ENCODE assay signal across 2 cellular contexts in genomic region chr2:174859563-174860169, GRCh38.
A peak's percentile ranks its signal among the peaks of the same experiment; 100 is the strongest.
TF ChIP-seq lines count a peak whose summit lies in the region.

No MANE protein-coding gene starts in this region.

TF ChIP-seq in HEK293, 187 proteins besides CTCF, POLR2A, EP300 and RAD21 (continued from another document):
- no peak for TF ChIP-seq ZNF513 (tag by site-specific recombination; IDR thresholded peaks at IDR 0.05)
- TF ChIP-seq TCF7L2 (IDR thresholded peaks at IDR 0.05; ENCODE audit: borderline replicate concordance, low read depth, low read length), result peak; percentile 39; the same call in 1 of the 2 replicates
- TF ChIP-seq FEZF1 (tag by site-specific recombination; IDR thresholded peaks at IDR 0.05), result peak; percentile 74
- TF ChIP-seq PRDM6 (tag by site-specific recombination; IDR thresholded peaks at IDR 0.05), result peak; percentile 76
- TF ChIP-seq ZBTB26 (tag by site-specific recombination; optimal IDR thresholded peaks at IDR 0.05), result no peak
- TF ChIP-seq ZNF843 (tag by site-specific recombination; IDR thresholded peaks at IDR 0.05), result 0 out of 2 replicates have a peak, but pooled peaks have one; percentile 41
- no peak for TF ChIP-seq ZNF169 (tag by site-specific recombination; IDR thresholded peaks at IDR 0.05)
- no peak for TF ChIP-seq BCL6B (tag by site-specific recombination; IDR thresholded peaks at IDR 0.05)

TF ChIP-seq in WTC11, 78 proteins besides CTCF, POLR2A, EP300 and RAD21 (continued from another document):
- TF ChIP-seq ATF6 (CRISPR knock-in tag; IDR thresholded peaks at IDR 0.05), result no peak
- TF ChIP-seq ZNF532 (CRISPR knock-in tag; IDR thresholded peaks at IDR 0.05; ENCODE audit: borderline replicate concordance), result no peak
- TF ChIP-seq NFYB (CRISPR knock-in tag; conservative IDR thresholded peaks at IDR 0.05; ENCODE audit: low read depth), result no peak
- TF ChIP-seq HMGA2 (CRISPR knock-in tag; IDR thresholded peaks at IDR 0.05), result no peak
- TF ChIP-seq ARID4B (CRISPR knock-in tag; IDR thresholded peaks at IDR 0.05; ENCODE audit: borderline replicate concordance), result no peak
- no peak for TF ChIP-seq CREB1 (CRISPR knock-in tag; IDR thresholded peaks at IDR 0.05)
- TF ChIP-seq CREM (CRISPR knock-in tag; IDR thresholded peaks at IDR 0.05), result no peak
- TF ChIP-seq PREB (CRISPR knock-in tag; IDR thresholded peaks at IDR 0.05; ENCODE audit: borderline replicate concordance), result no peak
- no peak for TF ChIP-seq GRHL2 (CRISPR knock-in tag; IDR thresholded peaks at IDR 0.05; ENCODE audit: insufficient replicate concordance, severe bottlenecking)
- no peak for TF ChIP-seq JAZF1 (CRISPR knock-in tag; IDR thresholded peaks at IDR 0.05)
- TF ChIP-seq ZNF281 (CRISPR knock-in tag; IDR thresholded peaks at IDR 0.05), result no peak
- no peak for TF ChIP-seq TP53 (CRISPR knock-in tag; IDR thresholded peaks at IDR 0.05)
- no peak for TF ChIP-seq CDX4 (CRISPR knock-in tag; IDR thresholded peaks at IDR 0.05; ENCODE audit: borderline replicate concordance)
- TF ChIP-seq EMX1 (CRISPR knock-in tag; IDR thresholded peaks at IDR 0.05), result no peak
- no peak for TF ChIP-seq NFE2L1 (CRISPR knock-in tag; IDR thresholded peaks at IDR 0.05)
- no peak for TF ChIP-seq PRRX2 (CRISPR knock-in tag; IDR thresholded peaks at IDR 0.05)
- no peak for TF ChIP-seq JUN (CRISPR knock-in tag; IDR thresholded peaks at IDR 0.05)
- no peak for TF ChIP-seq USF1 (CRISPR knock-in tag; IDR thresholded peaks at IDR 0.05)
